Comparison of ENCODE assay signal across 28 cellular contexts in genomic region chr20:49485563-49485962, GRCh38. TPM values are rescaled to one million over a fixed set of nuclear protein-coding genes. Genes with fewer than 3 reads are reported as not detected.
"Had no signal": no experiment of that assay in that cellular context is flagged by ENCODE, and none has a peak within 500 bp of the region (broad histone marks: within the 10 kb centered on the region; RNA-seq: fewer than 3 reads in every experiment).

No MANE protein-coding gene starts in this region.

- H3K9me3 Mint-ChIP-seq: activated B cell treated with CpG ODN at 0.5 μM for 24 hours; activated naive CD8-positive, alpha-beta T cell treated with anti-CD3 and anti-CD28 coated beads, Interleukin-2, amount 50 U/mL, for 24 hours; dendritic cell treated with granulocyte-macrophage colony-stimulating factor and Interleukin-4, amounts not matched to agents 40 ng/mL and 50 ng/mL, for 4 days had no signal

- H3K27ac ChIP-seq: esophagus muscularis mucosa, foreskin keratinocyte, heart left ventricle, right atrium auricular region, stomach, tibial artery had no signal

- H3K36me3 Mint-ChIP-seq: activated naive CD4-positive, alpha-beta T cell treated with anti-CD3 and anti-CD28 coated beads, Interleukin-2, amount 50 U/mL, for 24 hours; immature natural killer cell had no signal

- H3K27ac Mint-ChIP-seq: activated B cell treated with CpG ODN at 0.5 μM for 24 hours; activated CD4-positive, alpha-beta T cell treated with anti-CD3 and anti-CD28 coated beads for 36 hours; activated naive CD4-positive, alpha-beta T cell treated with anti-CD3 and anti-CD28 coated beads, Interleukin-2, amount 50 U/mL, for 24 hours; activated naive CD8-positive, alpha-beta T cell treated with anti-CD3 and anti-CD28 coated beads, Interleukin-2, amount 50 U/mL, for 24 hours; activated T-cell treated with anti-CD3 and anti-CD28 coated beads, Interleukin-2, amount 50 U/mL, for 24 hours; dendritic cell treated with granulocyte-macrophage colony-stimulating factor and Interleukin-4, amounts not matched to agents 40 ng/mL and 50 ng/mL, for 4 days; endodermal cell; immature natural killer cell; stimulated activated naive B cell treated with anti-CD40 and anti-IgM and Interleukin-4, amounts not matched to agents 10 μg/mL and 1 μg/mL and 100 μg/mL, for 72 hours; T-helper 2 cell treated with Interferon-gamma antibody and Interleukin-4, amounts not matched to agents 5 μg/mL and 100 μg/mL, for 36 hours had no signal

- H3K9me3 ChIP-seq: esophagus muscularis mucosa, heart left ventricle, right atrium auricular region, stomach, tibial artery had no signal

- DNase-seq: activated B cell treated with CpG ODN at 0.5 μM for 24 hours; activated CD4-positive, alpha-beta T cell treated with anti-CD3 and anti-CD28 coated beads for 36 hours; activated CD4-positive, alpha-beta T cell treated with anti-CD3 and anti-CD28 coated beads, Interleukin-2, amount 50 U/mL, for 48 hours; activated CD8-positive, alpha-beta memory T cell treated with anti-CD3 and anti-CD28 coated beads for 24 hours; activated naive CD8-positive, alpha-beta T cell treated with anti-CD3 and anti-CD28 coated beads, Interleukin-2, amount 50 U/mL, for 24 hours; activated T-cell treated with anti-CD3 and anti-CD28 coated beads, Interleukin-2, amount 50 U/mL, for 24 hours; amygdala; endodermal cell; foreskin keratinocyte; heart left ventricle; hypothalamus; immature natural killer cell; kidney; left colon; mammary epithelial cell; stimulated activated CD4-positive, alpha-beta T cell treated with anti-CD3 and anti-CD28 coated beads, Interleukin-1b, Interleukin-23, amount 100 ng/mL, for 48 hours; stimulated activated CD4-positive, alpha-beta T cell treated with anti-CD3 and anti-CD28 coated beads, Interleukin-4, amount 100 ng/mL, for 4 hours; stimulated activated naive B cell treated with anti-CD40 and anti-IgM and Interleukin-4, amounts not matched to agents 10 μg/mL and 1 μg/mL and 100 μg/mL, for 72 hours; stomach; T-helper 1 cell; tibial artery had no signal

- H3K4me3 Mint-ChIP-seq: activated naive CD8-positive, alpha-beta T cell treated with anti-CD3 and anti-CD28 coated beads, Interleukin-2, amount 50 U/mL, for 24 hours; dendritic cell treated with granulocyte-macrophage colony-stimulating factor and Interleukin-4, amounts not matched to agents 40 ng/mL and 50 ng/mL, for 4 days; stimulated activated naive B cell treated with anti-CD40 and anti-IgM and Interleukin-4, amounts not matched to agents 10 μg/mL and 1 μg/mL and 100 μg/mL, for 72 hours had no signal

- H3K4me1 ChIP-seq: foreskin keratinocyte had no signal

- H3K4me1 Mint-ChIP-seq: endodermal cell had no signal

- ATAC-seq: activated CD4-positive, alpha-beta T cell treated with anti-CD3 and anti-CD28 coated beads for 36 hours; activated naive CD8-positive, alpha-beta T cell treated with anti-CD3 and anti-CD28 coated beads, Interleukin-2, amount 50 U/mL, for 24 hours; foreskin keratinocyte; heart left ventricle; left colon; stimulated activated naive B cell treated with anti-CD40 and anti-IgM and Interleukin-4, amounts not matched to agents 10 μg/mL and 1 μg/mL and 100 μg/mL, for 72 hours had no signal

- H3K36me3 ChIP-seq: heart left ventricle, right atrium auricular region, stomach, tibial artery had no signal

- H3K4me3 ChIP-seq: heart left ventricle, right atrium auricular region, smooth muscle cell, stomach, tibial artery had no signal

RNA-seq across cellular contexts. Expression of gene KCNB1, which starts 3.1 kb away (rescaled TPM):
- total RNA-seq: activated B cell treated with CpG ODN at 0.5 μM for 24 hours; activated CD4-positive, alpha-beta T cell treated with anti-CD3 and anti-CD28 coated beads for 36 hours; bronchial epithelial cell; foreskin keratinocyte; smooth muscle cell had no signal
